In the genomic region with DNA sequence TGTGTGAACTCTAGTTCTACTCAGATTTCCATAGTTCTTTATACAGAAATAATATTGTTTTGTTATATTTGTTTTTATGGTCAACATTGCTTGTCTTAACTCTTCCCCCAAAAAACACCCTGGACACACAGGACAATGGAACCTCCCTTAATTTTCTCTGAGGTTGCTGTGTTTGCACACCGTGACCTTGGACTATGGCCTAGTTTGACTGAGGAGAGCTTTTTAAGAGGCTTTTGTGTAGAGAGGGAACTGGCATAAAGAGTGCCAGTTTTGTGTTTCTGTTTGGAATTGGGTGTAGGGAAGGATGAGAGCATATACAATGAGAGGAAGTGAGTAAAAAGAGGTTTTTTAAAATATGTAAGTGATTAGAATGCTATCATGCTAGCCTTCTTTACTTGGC, we compare ENCODE assay signal across 28 cellular contexts.
"Had no signal": no experiment of that assay in that cellular context is flagged by ENCODE, and none has a peak within 500 bp of the region (broad histone marks: within the 10 kb centered on the region; RNA-seq: fewer than 3 reads in every experiment).

No MANE protein-coding gene starts in this region.

- H3K4me2 ChIP-seq: smooth muscle cell had no signal

- H3K27ac ChIP-seq: esophagus squamous epithelium, pancreas, psoas muscle, upper lobe of left lung had no signal

- FAIRE-seq: bronchial epithelial cell, pancreas had no signal

- H3K27me3 ChIP-seq: esophagus squamous epithelium, pancreas, upper lobe of left lung had no signal

- DNase-seq: activated CD4-positive, alpha-beta memory T cell treated with anti-CD3 and anti-CD28 coated beads, Interleukin-2, amount 10 ng/mL, durations not matched to agents 7 days and 5 days; activated CD4-positive, alpha-beta T cell treated with anti-CD3 and anti-CD28 coated beads for 1 hour; activated CD4-positive, alpha-beta T cell treated with anti-CD3 and anti-CD28 coated beads, Interleukin-2, amount 10 ng/mL, durations not matched to agents 7 days and 5 days; activated naive CD4-positive, alpha-beta T cell; activated T-cell treated with anti-CD3 and anti-CD28 coated beads, Interleukin-2, amount 50 U/mL, for 72 hours; anterior cingulate cortex; effector CD4-positive, alpha-beta T cell; esophagus squamous epithelium; foreskin melanocyte; islet precursor cell; left cardiac atrium; mesenchymal stem cell; naive thymus-derived CD8-positive, alpha-beta T cell; nucleus accumbens; pancreas; psoas muscle; stimulated activated CD4-positive, alpha-beta T cell treated with anti-CD3 and anti-CD28 coated beads, Interleukin-1b, Interleukin-23, amount 100 ng/mL, for 48 hours; stimulated activated CD4-positive, alpha-beta T cell treated with anti-CD3 and anti-CD28 coated beads, Interleukin-4, amount 100 ng/mL, for 4 hours; stimulated activated CD8-positive, alpha-beta memory T cell treated with anti-CD3 and anti-CD28 coated beads, Interleukin-4, amount 100 ng/mL, for 48 hours; stimulated activated naive CD8-positive, alpha-beta T cell treated with anti-CD3 and anti-CD28 coated beads, Interleukin-15, amount 100 ng/mL, for 72 hours; substantia nigra; T-helper 2 cell; upper lobe of left lung had no signal

- H3K4me3 ChIP-seq: esophagus squamous epithelium, pancreas, psoas muscle, smooth muscle cell, upper lobe of left lung had no signal

- ATAC-seq: activated naive CD4-positive, alpha-beta T cell treated with anti-CD3 and anti-CD28 coated beads, Interleukin-2, amount 50 U/mL, for 72 hours; activated T-cell treated with anti-CD3 and anti-CD28 coated beads, Interleukin-2, amount 50 U/mL, for 72 hours; left cardiac atrium; naive thymus-derived CD8-positive, alpha-beta T cell; pancreas; psoas muscle; stimulated activated memory B cell treated with anti-CD40 and anti-IgM and Interleukin-4, amounts not matched to agents 10 μg/mL and 1 μg/mL and 100 μg/mL, for 72 hours; stimulated activated naive CD8-positive, alpha-beta T cell treated with anti-CD3 and anti-CD28 coated beads, Interleukin-15, amount 100 ng/mL, for 72 hours; WTC11 had no signal

- H3K36me3 ChIP-seq: esophagus squamous epithelium, pancreas, upper lobe of left lung had no signal

- H3K9me3 ChIP-seq: esophagus squamous epithelium, pancreas, psoas muscle, upper lobe of left lung had no signal

- H3K4me1 ChIP-seq: esophagus squamous epithelium, pancreas, psoas muscle had no signal
